Comparison of ENCODE assay signal across 20 cellular contexts in the genomic region with DNA sequence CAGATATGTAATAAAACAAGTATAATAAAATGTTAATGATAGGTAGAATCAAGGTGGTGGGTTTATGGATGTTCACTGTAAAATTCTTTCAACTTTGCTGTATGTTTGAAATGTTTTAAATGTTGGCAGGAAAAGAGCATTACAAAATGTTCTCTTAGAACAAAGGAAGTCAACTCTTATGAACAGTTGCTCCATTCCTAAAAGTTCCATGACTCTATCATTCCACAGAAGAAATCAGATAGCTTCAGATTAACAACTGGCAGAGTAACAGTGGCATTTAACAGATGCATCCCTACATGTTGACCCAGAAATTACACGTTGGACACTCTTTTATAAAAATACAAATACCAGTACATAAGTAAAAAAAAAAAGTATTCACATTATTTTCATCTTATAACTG.
"Had no signal": no experiment of that assay in that cellular context is flagged by ENCODE, and none has a peak within 500 bp of the region (broad histone marks: within the 10 kb centered on the region; RNA-seq: fewer than 3 reads in every experiment).

No MANE protein-coding gene starts in this region.

- H3K27ac Mint-ChIP-seq: naive thymus-derived CD8-positive, alpha-beta T cell had no signal

- H3K4me3 Mint-ChIP-seq: naive thymus-derived CD8-positive, alpha-beta T cell; neural crest cell had no signal

- DNase-seq: cerebellar nuclear complex; colonic mucosa; dermis blood vessel endothelial cell; erythroblast; foreskin melanocyte; heart left ventricle; hippocampal formation; kidney glomerular epithelial cell; mammary epithelial cell; naive thymus-derived CD8-positive, alpha-beta T cell; ovary; sigmoid colon; stimulated activated CD4-positive, alpha-beta T cell treated with anti-CD3 and anti-CD28 coated beads, Interleukin-2, amount 100 ng/mL, for 48 hours; stimulated activated naive CD8-positive, alpha-beta T cell treated with anti-CD3 and anti-CD28 coated beads, Interleukin-15, Interleukin-2, amounts not matched to agents 100 U/mL and 50 U/mL, for 24 hours; tibial artery; upper lobe of left lung had no signal

- H3K4me1 Mint-ChIP-seq: naive thymus-derived CD8-positive, alpha-beta T cell; neural crest cell had no signal

- ATAC-seq: heart left ventricle; naive thymus-derived CD8-positive, alpha-beta T cell; stimulated activated naive CD8-positive, alpha-beta T cell treated with anti-CD3 and anti-CD28 coated beads, Interleukin-15, Interleukin-2, amounts not matched to agents 100 U/mL and 50 U/mL, for 24 hours had no signal

- H3K36me3 Mint-ChIP-seq: naive thymus-derived CD8-positive, alpha-beta T cell had no signal

- H3K4me3 ChIP-seq: colonic mucosa, heart left ventricle, ovary, right atrium auricular region, sigmoid colon, smooth muscle cell, tibial artery, upper lobe of left lung, vagina had no signal

- H3K27me3 Mint-ChIP-seq: naive thymus-derived CD8-positive, alpha-beta T cell had no signal
